ENCODE assay signal across 10 cellular contexts in genomic region chr5:40404613-40405012, GRCh38.
A peak's percentile ranks its signal among the peaks of the same experiment; 100 is the strongest.
DNase-seq lines count a peak whose midpoint lies in the region; ATAC-seq, FAIRE-seq and TF ChIP-seq lines count a peak whose summit lies in the region.
"Had no signal": no experiment of that assay in that cellular context is flagged by ENCODE, and none has a peak within 500 bp of the region (broad histone marks: within the 10 kb centered on the region; RNA-seq: fewer than 3 reads in every experiment).

No MANE protein-coding gene starts in this region.

- peak overlapping the region; percentile 37; the same call in 1 of the 2 replicates for H3K4me2 ChIP-seq in DND-41 (ENCODE audit: insufficient read depth, low read length)
- no peak overlapping the region for H3K4me2 ChIP-seq in GM12878 (ENCODE audit: control insufficient read depth, insufficient read depth)

- H4K20me1 ChIP-seq in DND-41 (ENCODE audit: insufficient read depth, low read length): no peaks in the 10 kb centered on the region
- no peaks in the 10 kb centered on the region for H4K20me1 ChIP-seq in GM12878 (ENCODE audit: control insufficient read depth, insufficient read depth)

- H3K4me3 ChIP-seq in DND-41 (ENCODE audit: low read depth in 1 of 2, low read length in 2 of 2) (no peak overlapping the region), GM12878 (no peak overlapping the region), MG63 (no peak overlapping the region)
- H3K4me3 ChIP-seq: skin epidermis had no signal

- in situ Hi-C loops in GM12878 (cut with MboI): no loop called here

- H3K27me3 ChIP-seq in DND-41 (ENCODE audit: insufficient read depth, low read length, poor library complexity) (no peaks in the 10 kb centered on the region), GM12878 (replicated peaks in 1 of 2; ENCODE audit: control insufficient read depth in 2 of 2, insufficient read depth in 2 of 2, low read length in 1 of 2) (no peaks in the 10 kb centered on the region), MG63 (no peaks in the 10 kb centered on the region)

- H3K36me3 ChIP-seq in DND-41 (ENCODE audit: insufficient read depth, low read length) (no peaks in the 10 kb centered on the region), GM12878 (ENCODE audit: control insufficient read depth in 2 of 2, insufficient read depth in 2 of 2, low read length in 1 of 2) (no peaks in the 10 kb centered on the region), MG63 (no peaks in the 10 kb centered on the region)

- no peak for TF ChIP-seq POLR2A in GM12878 (IDR thresholded peaks at IDR 0.05; ENCODE audit: low read depth, low read length)

- no peak for TF ChIP-seq RAD21 in GM12878 (IDR thresholded peaks at IDR 0.05; ENCODE audit: insufficient read depth, low read depth, low read length)

- H3K9me3 ChIP-seq in DND-41 (ENCODE audit: insufficient read depth, low read length, severe bottlenecking) (no peaks in the 10 kb centered on the region), GM12878 (replicated peaks; ENCODE audit: control insufficient read depth, insufficient read depth, low read length) (no peaks in the 10 kb centered on the region; the same call in 1 of the 3 replicates), MG63 (no peaks in the 10 kb centered on the region)

- H3K4me1 ChIP-seq in DND-41 (ENCODE audit: insufficient read depth, low read length) (peaks cover 73% of the 10 kb centered on the region), GM12878 (ENCODE audit: control insufficient read depth, insufficient read depth, low read length) (peaks cover 15% of the 10 kb centered on the region)

- H2AFZ ChIP-seq in DND-41 (ENCODE audit: low read depth, low read length): peak overlapping the region; percentile 50
- H2AFZ ChIP-seq in GM12878 (ENCODE audit: control insufficient read depth, low read depth, low read length): peak overlapping the region; percentile 20

- no peak for TF ChIP-seq CTCF in DND-41 (IDR thresholded peaks at IDR 0.05; ENCODE audit: borderline replicate concordance, extremely low read depth, low read length, poor library complexity, severe bottlenecking)
- no peak for TF ChIP-seq CTCF in GM12878 (IDR thresholded peaks at IDR 0.05 in 2 of 3, conservative IDR thresholded peaks at IDR 0.05 in 1 of 3; ENCODE audit: control insufficient read depth in 2 of 3, extremely low read depth in 1 of 3, insufficient read depth in 1 of 3, low read depth in 3 of 3, low read length in 3 of 3)

- CTCF ChIA-PET in GM12878 (lab: Yijun Ruan, JAX): no interaction called here

- BruUV-seq in GM12878 (replicated peaks; lab: Mats Ljungman, UMichigan): no TSS peak

- intact Hi-C loops in GM12878 (cut with micrococcal nuclease; ENCODE audit: unreplicated experiment): no loop called here

- TF ChIP-seq EP300 in GM12878 (IDR thresholded peaks at IDR 0.05; ENCODE audit: borderline replicate concordance in 1 of 2, control insufficient read depth in 1 of 2, low read depth in 2 of 2, low read length in 2 of 2): no peak

- SMC1A ChIA-PET in GM12878 (lab: Charles Lee; ENCODE audit: uncharacterized antibody, unreplicated experiment): interaction anchor here (1.5 kb wide), 2 partner anchors 27 to 281 kb away, joined by 3 to 4 read pairs; no protein-coding TSS in a partner anchor

- H3K79me2 ChIP-seq in DND-41 (ENCODE audit: insufficient read depth, low read length) (no peaks in the 10 kb centered on the region), GM12878 (ENCODE audit: control insufficient read depth, insufficient read depth, low read length) (no peaks in the 10 kb centered on the region)

- H3K9ac ChIP-seq in DND-41 (ENCODE audit: low read depth, low read length): peak overlapping the region; percentile 24; the same call in 1 of the 2 replicates
- H3K9ac ChIP-seq in GM12878 (ENCODE audit: control insufficient read depth, insufficient read depth, low read length): no peak overlapping the region

- no peak for FAIRE-seq in GM12878 (lab: Jason Lieb, UNC)

- no peak for DNase-seq in DND-41
- no peak for DNase-seq in GM12878 (ENCODE audit: low read depth, low spot score)
- DNase-seq in hypothalamus (lab: John Stamatoyannopoulos, UW): no peak
- no peak for DNase-seq in OCI-M2 (lab: John Stamatoyannopoulos, UW; ENCODE audit: unreplicated experiment)
- no peak for DNase-seq in occipital lobe (lab: John Stamatoyannopoulos, UW)
- no peak for DNase-seq in MG63
- DNase-seq: NCI-H524 had no signal

- POLR2A ChIA-PET in GM12878 (lab: Charles Lee): no interaction called here

- RAD21 ChIA-PET in GM12878 (lab: Charles Lee; ENCODE audit: unreplicated experiment): no interaction called here

- ATAC-seq in DND-41 (ENCODE audit: insufficient read depth, low read depth) (peak; percentile 80), GM21360 (IDR thresholded peaks at IDR 0.05; ENCODE audit: unreplicated experiment) (peak; percentile 55), HG03378 (IDR thresholded peaks at IDR 0.05; ENCODE audit: unreplicated experiment) (peak; percentile 82), GM12878 (peak; percentile 79)

- H3K27ac ChIP-seq in DND-41 (ENCODE audit: low read length) (peak overlapping the region; percentile 77), GM12878 (ENCODE audit: control insufficient read depth, insufficient read depth) (no peak overlapping the region)

TF ChIP-seq in GM12878, 131 proteins besides CTCF, POLR2A, EP300 and RAD21:
- TF ChIP-seq CEBPZ (IDR thresholded peaks at IDR 0.05; ENCODE audit: low read depth, low read length): no peak
- TF ChIP-seq RAD51 (IDR thresholded peaks at IDR 0.05): peak; percentile 81
